ENCODE assay signal across 40 cellular contexts in the genomic region with DNA sequence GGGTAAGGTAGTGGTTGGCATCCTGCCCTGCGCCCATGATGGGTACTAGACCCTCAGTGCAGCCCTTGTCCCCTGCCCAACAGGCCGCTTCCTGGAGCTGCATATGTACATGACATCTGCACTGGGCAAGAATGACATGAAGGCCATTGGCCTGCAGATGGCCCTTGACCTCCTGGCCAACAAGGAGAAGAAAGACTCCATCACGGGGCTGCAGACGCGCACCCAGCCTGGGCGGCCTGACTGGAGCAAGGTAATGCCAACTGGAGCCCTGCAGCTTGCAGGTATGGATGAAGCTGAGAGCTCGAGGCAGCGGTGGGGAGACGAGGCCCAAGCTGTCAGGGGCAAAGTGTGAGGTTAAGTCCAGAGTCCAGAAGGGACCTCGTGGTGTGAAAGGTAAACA. TPM values are rescaled to one million over a fixed set of nuclear protein-coding genes. Genes with fewer than 3 reads are reported as not detected.
"Had no signal": no experiment of that assay in that cellular context is flagged by ENCODE, and none has a peak within 500 bp of the region (broad histone marks: within the 10 kb centered on the region; RNA-seq: fewer than 3 reads in every experiment).

No MANE protein-coding gene starts in this region.

- H3K36me3 Mint-ChIP-seq: activated CD4-positive, alpha-beta memory T cell treated with anti-CD3 and anti-CD28 coated beads for 36 hours; activated naive CD4-positive, alpha-beta T cell treated with anti-CD3 and anti-CD28 coated beads, Interleukin-2, amount 50 U/mL, for 72 hours; activated naive CD8-positive, alpha-beta T cell treated with anti-CD3 and anti-CD28 coated beads for 36 hours had no signal

- H3K4me3 ChIP-seq: adrenal gland, body of pancreas, breast epithelium had no signal

- H3K4me3 Mint-ChIP-seq: activated CD4-positive, alpha-beta memory T cell treated with anti-CD3 and anti-CD28 coated beads for 36 hours; activated CD4-positive, alpha-beta T cell treated with anti-CD3 and anti-CD28 coated beads, Interleukin-2, amount 10 ng/mL, durations not matched to agents 24 days and 14 days; activated CD8-positive, alpha-beta T cell treated with anti-CD3 and anti-CD28 coated beads for 36 hours; activated naive CD4-positive, alpha-beta T cell treated with anti-CD3 and anti-CD28 coated beads for 36 hours; activated naive CD8-positive, alpha-beta T cell treated with anti-CD3 and anti-CD28 coated beads for 36 hours; activated T-cell treated with anti-CD3 and anti-CD28 coated beads, Interleukin-2, amount 50 U/mL, for 4 hours; activated T-cell treated with anti-CD3 and anti-CD28 coated beads, Interleukin-2, amount 50 U/mL, for 72 hours; activated T-helper 1 cell treated with anti-CD3 and anti-CD28 coated beads, Interleukin-12 subunit alpha, Interleukin-12 subunit beta, Interleukin-2, Interleukin-4 antibody, amounts not matched to agents 30 ng/mL and 10 ng/mL and 1 ng/mL, durations not matched to agents 14 hours and 24 hours and 36 hours; activated T-helper 17 cell treated with anti-CD3 and anti-CD28 coated beads, Interleukin-2, amount 50 U/mL, for 72 hours; central memory CD8-positive, alpha-beta T cell; T-helper 1 cell treated with Interleukin-12 subunit alpha and Interleukin-12 subunit beta and Interleukin-4 antibody, amounts not matched to agents 30 μg/mL and 1 μg/mL, for 36 hours; T-helper 2 cell treated with Interferon-gamma antibody and Interleukin-4, amounts not matched to agents 5 μg/mL and 100 μg/mL, for 36 hours had no signal

- H3K27ac ChIP-seq: adrenal gland, body of pancreas, brain microvascular endothelial cell, breast epithelium, VCaP had no signal

- H3K27ac Mint-ChIP-seq: activated CD4-positive, alpha-beta memory T cell treated with anti-CD3 and anti-CD28 coated beads for 36 hours; activated CD4-positive, alpha-beta T cell treated with anti-CD3 and anti-CD28 coated beads, Interleukin-2, amount 10 ng/mL, durations not matched to agents 24 days and 14 days; activated CD8-positive, alpha-beta T cell treated with anti-CD3 and anti-CD28 coated beads for 36 hours; activated naive CD4-positive, alpha-beta T cell treated with anti-CD3 and anti-CD28 coated beads for 36 hours; activated naive CD4-positive, alpha-beta T cell treated with anti-CD3 and anti-CD28 coated beads, Interleukin-2, amount 50 U/mL, for 72 hours; activated naive CD8-positive, alpha-beta T cell treated with anti-CD3 and anti-CD28 coated beads for 36 hours; activated T-cell treated with anti-CD3 and anti-CD28 coated beads, Interleukin-2, amount 50 U/mL, for 72 hours; activated T-helper 1 cell treated with anti-CD3 and anti-CD28 coated beads, Interleukin-12 subunit alpha, Interleukin-12 subunit beta, Interleukin-2, Interleukin-4 antibody, amounts not matched to agents 30 ng/mL and 10 ng/mL and 1 ng/mL, durations not matched to agents 14 hours and 24 hours and 36 hours; activated T-helper 17 cell treated with anti-CD3 and anti-CD28 coated beads, Interleukin-2, amount 50 U/mL, for 72 hours; T-helper 1 cell treated with Interleukin-12 subunit alpha and Interleukin-12 subunit beta and Interleukin-4 antibody, amounts not matched to agents 30 μg/mL and 1 μg/mL, for 36 hours; T-helper 2 cell treated with Interferon-gamma antibody and Interleukin-4, amounts not matched to agents 5 μg/mL and 100 μg/mL, for 36 hours had no signal

- H3K36me3 ChIP-seq: adrenal gland, brain microvascular endothelial cell, breast epithelium had no signal

- FAIRE-seq: astrocyte, TTC549 had no signal

- H3K9me3 Mint-ChIP-seq: activated CD4-positive, alpha-beta memory T cell treated with anti-CD3 and anti-CD28 coated beads for 36 hours; activated CD4-positive, alpha-beta T cell treated with anti-CD3 and anti-CD28 coated beads, Interleukin-2, amount 10 ng/mL, durations not matched to agents 24 days and 14 days; activated CD8-positive, alpha-beta T cell treated with anti-CD3 and anti-CD28 coated beads for 36 hours; activated naive CD4-positive, alpha-beta T cell treated with anti-CD3 and anti-CD28 coated beads for 36 hours; activated naive CD4-positive, alpha-beta T cell treated with anti-CD3 and anti-CD28 coated beads, Interleukin-2, amount 50 U/mL, for 72 hours; activated naive CD8-positive, alpha-beta T cell treated with anti-CD3 and anti-CD28 coated beads for 36 hours; activated T-cell treated with anti-CD3 and anti-CD28 coated beads, Interleukin-2, amount 50 U/mL, for 4 hours; activated T-cell treated with anti-CD3 and anti-CD28 coated beads, Interleukin-2, amount 50 U/mL, for 72 hours; activated T-helper 1 cell treated with anti-CD3 and anti-CD28 coated beads, Interleukin-12 subunit alpha, Interleukin-12 subunit beta, Interleukin-2, Interleukin-4 antibody, amounts not matched to agents 30 ng/mL and 10 ng/mL and 1 ng/mL, durations not matched to agents 14 hours and 24 hours and 36 hours; activated T-helper 17 cell treated with anti-CD3 and anti-CD28 coated beads, Interleukin-2, amount 50 U/mL, for 72 hours; central memory CD8-positive, alpha-beta T cell; T-helper 1 cell treated with Interleukin-12 subunit alpha and Interleukin-12 subunit beta and Interleukin-4 antibody, amounts not matched to agents 30 μg/mL and 1 μg/mL, for 36 hours; T-helper 2 cell treated with Interferon-gamma antibody and Interleukin-4, amounts not matched to agents 5 μg/mL and 100 μg/mL, for 36 hours had no signal

- H3K9me3 ChIP-seq: adrenal gland, body of pancreas, breast epithelium had no signal

- DNase-seq: activated CD4-positive, alpha-beta memory T cell treated with anti-CD3 and anti-CD28 coated beads for 36 hours; activated CD4-positive, alpha-beta T cell treated with anti-CD3 and anti-CD28 coated beads for 4 hours; activated CD4-positive, alpha-beta T cell treated with anti-CD3 and anti-CD28 coated beads, Interleukin-2, amount 10 ng/mL, durations not matched to agents 24 days and 14 days; activated CD4-positive, alpha-beta T cell treated with anti-CD3 and anti-CD28 coated beads, Interleukin-2, amount 50 U/mL, for 1 hour; activated CD4-positive, alpha-beta T cell treated with anti-CD3 and anti-CD28 coated beads, Interleukin-2, amount 50 U/mL, for 4 hours; activated CD4-positive, CD25-positive, alpha-beta regulatory T cell; activated CD8-positive, alpha-beta T cell treated with anti-CD3 and anti-CD28 coated beads for 36 hours; activated effector memory CD4-positive, alpha-beta T cell treated with anti-CD3 and anti-CD28 coated beads, Interleukin-2, amount 50 U/mL, for 16 hours; activated gamma-delta T cell treated with Interleukin-2 at 50 U/mL for 16 hours; activated naive CD4-positive, alpha-beta T cell; activated naive CD4-positive, alpha-beta T cell treated with anti-CD3 and anti-CD28 coated beads for 36 hours; activated naive CD4-positive, alpha-beta T cell treated with anti-CD3 and anti-CD28 coated beads, Interleukin-2, amount 50 U/mL, for 16 hours; activated naive CD8-positive, alpha-beta T cell treated with anti-CD3 and anti-CD28 coated beads for 36 hours; activated T-cell treated with anti-CD3 and anti-CD28 coated beads for 4 hours; activated T-cell treated with anti-CD3 and anti-CD28 coated beads, Interleukin-2, amount 50 U/mL, for 1 hour; activated T-cell treated with anti-CD3 and anti-CD28 coated beads, Interleukin-2, amount 50 U/mL, for 4 hours; activated T-cell treated with anti-CD3 and anti-CD28 coated beads, Interleukin-2, amount 50 U/mL, for 72 hours; adrenal gland; amniotic stem cell; aorta; body of pancreas; brain microvascular endothelial cell; caudate nucleus; cerebellar nuclear complex; T-helper 1 cell; T-helper 2 cell; T-helper 9 cell had no signal

- ATAC-seq: activated CD4-positive, CD25-positive, alpha-beta regulatory T cell treated with anti-CD3 and anti-CD28 coated beads, Interleukin-2, amount 50 U/mL, for 24 hours; activated CD8-positive, alpha-beta T cell treated with anti-CD3 and anti-CD28 coated beads for 36 hours; activated naive CD4-positive, alpha-beta T cell treated with anti-CD3 and anti-CD28 coated beads, Interleukin-2, amount 50 U/mL, for 72 hours; activated T-cell treated with anti-CD3 and anti-CD28 coated beads, Interleukin-2, amount 50 U/mL, for 4 hours; activated T-cell treated with anti-CD3 and anti-CD28 coated beads, Interleukin-2, amount 50 U/mL, for 72 hours; activated T-helper 17 cell treated with anti-CD3 and anti-CD28 coated beads, Interleukin-2, amount 50 U/mL, for 72 hours; body of pancreas had no signal

- H3K27me3 ChIP-seq: adrenal gland, body of pancreas, brain microvascular endothelial cell, breast epithelium had no signal

- H3K27me3 Mint-ChIP-seq: activated CD4-positive, alpha-beta memory T cell treated with anti-CD3 and anti-CD28 coated beads for 36 hours had no signal

RNA-seq across cellular contexts. Expression of gene NOX5, which starts 40.8 kb away (rescaled TPM):
- total RNA-seq: activated CD4-positive, alpha-beta T cell treated with anti-CD3 and anti-CD28 coated beads, Interleukin-2, amount 10 ng/mL, durations not matched to agents 24 days and 14 days; activated CD8-positive, alpha-beta memory T cell treated with anti-CD3 and anti-CD28 coated beads for 36 hours; activated CD8-positive, alpha-beta T cell treated with anti-CD3 and anti-CD28 coated beads for 36 hours; activated naive CD4-positive, alpha-beta T cell treated with anti-CD3 and anti-CD28 coated beads for 36 hours; activated naive CD8-positive, alpha-beta T cell treated with anti-CD3 and anti-CD28 coated beads for 36 hours; activated T-cell treated with anti-CD3 and anti-CD28 coated beads, Interleukin-2, amount 50 U/mL, for 4 hours; activated T-cell treated with anti-CD3 and anti-CD28 coated beads, Interleukin-2, amount 50 U/mL, for 72 hours; activated T-helper 17 cell treated with anti-CD3 and anti-CD28 coated beads, Interleukin-2, amount 50 U/mL, for 72 hours; chondrocyte had no signal
